In genomic region chr2:237956402-237956736, GRCh38 we compare ENCODE assay signal across 2 cellular contexts.
TF ChIP-seq lines count a peak whose summit lies in the region.

No MANE protein-coding gene starts in this region.

TF ChIP-seq in H1, 55 proteins besides CTCF, POLR2A, EP300 and RAD21:
- TF ChIP-seq SUZ12 (IDR thresholded peaks at IDR 0.05; ENCODE audit: low read length) (0 out of 2 replicates have a peak, but pooled peaks have one; percentile 6), ASH2L (IDR thresholded peaks at IDR 0.05; ENCODE audit: low read length) (no peak), GABPA (IDR thresholded peaks at IDR 0.05; ENCODE audit: borderline replicate concordance, insufficient read depth, low read length) (peak; percentile 43; the same call in 1 of the 2 replicates), KDM4A (IDR thresholded peaks at IDR 0.05; ENCODE audit: low read depth, low read length, severe bottlenecking) (peak; percentile 15), BRCA1 (IDR thresholded peaks at IDR 0.05; ENCODE audit: low read depth, low read length) (no peak), CHD7 (IDR thresholded peaks at IDR 0.05; ENCODE audit: insufficient replicate concordance, low read length) (no peak), USF2 (IDR thresholded peaks at IDR 0.05; ENCODE audit: low read length) (no peak), SP2 (IDR thresholded peaks at IDR 0.05; ENCODE audit: low read length) (no peak), BACH1 (IDR thresholded peaks at IDR 0.05; ENCODE audit: low read length) (no peak), ATF3 (IDR thresholded peaks at IDR 0.05; ENCODE audit: insufficient read depth, low read depth, low read length) (no peak), SP4 (IDR thresholded peaks at IDR 0.05; ENCODE audit: low read length) (no peak)
TF ChIP-seq in H1: peak in this region for 3.

TF ChIP-seq in HepG2, 621 proteins besides CTCF, POLR2A, EP300 and RAD21:
- TF ChIP-seq AGO1 (IDR thresholded peaks at IDR 0.05; ENCODE audit: low read depth, low read length, poor library complexity, severe bottlenecking) (peak; percentile 52), RELA (CRISPR knock-in tag; IDR thresholded peaks at IDR 0.05) (no peak), ARID2 (CRISPR knock-in tag; IDR thresholded peaks at IDR 0.05; ENCODE audit: borderline replicate concordance) (no peak), ZNF746 (CRISPR knock-in tag; IDR thresholded peaks at IDR 0.05) (no peak), ARID3A (IDR thresholded peaks at IDR 0.05; ENCODE audit: low read depth, low read length) (no peak), ZNF687 (CRISPR knock-in tag; IDR thresholded peaks at IDR 0.05) (peak; percentile 32; the same call in 1 of the 2 replicates), SUZ12 (IDR thresholded peaks at IDR 0.05; ENCODE audit: low read depth, low read length) (no peak), GABPB1 (CRISPR knock-in tag; IDR thresholded peaks at IDR 0.05) (0 out of 2 replicates have a peak, but pooled peaks have one; percentile 31), STAG1 (CRISPR knock-in tag; IDR thresholded peaks at IDR 0.05) (peak; percentile 46)
TF ChIP-seq in HepG2: peak in this region for 4.
